1 cellular context compared by ENCODE assay signal in genomic region chr11:261624-262023, GRCh38.
TF ChIP-seq lines count a peak whose summit lies in the region.

No MANE protein-coding gene starts in this region.

TF ChIP-seq in K562, 482 proteins besides CTCF, POLR2A, EP300 and RAD21:
- TF ChIP-seq ZNF407 (IDR thresholded peaks at IDR 0.05; ENCODE audit: low read depth): no peak
- no peak for TF ChIP-seq HEY1 (CRISPR knock-in tag; IDR thresholded peaks at IDR 0.05; ENCODE audit: borderline replicate concordance)
- TF ChIP-seq MTA3 (IDR thresholded peaks at IDR 0.05; ENCODE audit: borderline replicate concordance): 0 out of 2 replicates have a peak, but pooled peaks have one; percentile 40
- no peak for TF ChIP-seq E2F3 (CRISPR knock-in tag; IDR thresholded peaks at IDR 0.05)
- no peak for TF ChIP-seq NCOA2 (IDR thresholded peaks at IDR 0.05; ENCODE audit: partially characterized antibody in 2 of 2)
- TF ChIP-seq GATAD2A (IDR thresholded peaks at IDR 0.05): no peak
- no peak for TF ChIP-seq CHD7 (IDR thresholded peaks at IDR 0.05; ENCODE audit: low read depth, low read length)
- TF ChIP-seq ZSCAN29 (IDR thresholded peaks at IDR 0.05): no peak
- no peak for TF ChIP-seq CEBPB (tag; IDR thresholded peaks at IDR 0.05)
- TF ChIP-seq GATA2 (CRISPR knock-in tag; IDR thresholded peaks at IDR 0.05): no peak
- no peak for TF ChIP-seq ZNF639 (CRISPR knock-in tag; conservative IDR thresholded peaks at IDR 0.05 in 1 of 2, IDR thresholded peaks at IDR 0.05 in 1 of 2)
- no peak for TF ChIP-seq ELK3 (CRISPR knock-in tag; IDR thresholded peaks at IDR 0.05)
- TF ChIP-seq RBFOX2 (IDR thresholded peaks at IDR 0.05; ENCODE audit: low read depth, low read length): no peak
- no peak for TF ChIP-seq BCOR (IDR thresholded peaks at IDR 0.05)
- peak in 1 of 2 experiments; percentile 49; a peak in 1 of 3 replicates for TF ChIP-seq CBX3 (IDR thresholded peaks at IDR 0.05; ENCODE audit: borderline replicate concordance in 1 of 2, low read length in 2 of 2)
- TF ChIP-seq ATF2 (CRISPR knock-in tag; IDR thresholded peaks at IDR 0.05): no peak
- 0 out of 2 replicates have a peak, but pooled peaks have one; percentile 57 for TF ChIP-seq CBX5 (IDR thresholded peaks at IDR 0.05; ENCODE audit: borderline replicate concordance, low read depth)
- no peak for TF ChIP-seq CHD4 (IDR thresholded peaks at IDR 0.05; ENCODE audit: insufficient read depth, insufficient replicate concordance, low read depth, low read length, poor library complexity, severe bottlenecking)
- TF ChIP-seq KAT8 (IDR thresholded peaks at IDR 0.05; ENCODE audit: low read depth): no peak
- TF ChIP-seq SREBF1 (IDR thresholded peaks at IDR 0.05; ENCODE audit: borderline replicate concordance, low read depth, low read length): no peak
